In genomic region chr5:151427258-151427657, GRCh38 we compare ENCODE assay signal across 10 cellular contexts. TPM values are rescaled to one million over a fixed set of nuclear protein-coding genes. Genes with fewer than 3 reads are reported as not detected.
DNase-seq lines count a peak whose midpoint lies in the region; ATAC-seq and TF ChIP-seq lines count a peak whose summit lies in the region.
"Had no signal": no experiment of that assay in that cellular context is flagged by ENCODE, and none has a peak within 500 bp of the region (broad histone marks: within the 10 kb centered on the region; RNA-seq: fewer than 3 reads in every experiment).

No MANE protein-coding gene starts in this region.

- no peaks in the 10 kb centered on the region for H3K36me3 ChIP-seq in body of pancreas (replicated peaks in 1 of 2; ENCODE audit: insufficient read depth in 1 of 2, low read depth in 2 of 2)

- in situ Hi-C loops in GM13976 (cut with MboI; ENCODE audit: low sequenced_read_pairs, unreplicated experiment): no loop called here
- in situ Hi-C loops in KBM-7 (cut with MboI; ENCODE audit: low pct_unique_long_range_greater_than_20kb, low sequenced_read_pairs): no loop called here

- no peak for TF ChIP-seq POLR2A in body of pancreas (IDR thresholded peaks at IDR 0.05)

- 68 to 73% methylated on average over 2 of the region's 2 CpGs for WGBS in body of pancreas, 2 donors

- no peaks in the 10 kb centered on the region for H3K4me1 ChIP-seq in body of pancreas

- intact Hi-C loops in left cardiac atrium (cut with DNase I) (no loop called here), body of pancreas (cut with DNase I) (no loop called here)

- ATAC-seq in GM19395 (IDR thresholded peaks at IDR 0.05; ENCODE audit: unreplicated experiment) (peak; percentile 99), HG02981 (IDR thresholded peaks at IDR 0.05; ENCODE audit: unreplicated experiment) (peak; percentile 96), left cardiac atrium (no peak), body of pancreas (no peak)

- H3K4me3 ChIP-seq in body of pancreas: no peak overlapping the region

- TF ChIP-seq CTCF in GM13976 (IDR thresholded peaks at IDR 0.05; ENCODE audit: borderline replicate concordance, control extremely low read depth, extremely low read depth, insufficient read depth, missing control alignments): no peak
- no peak for TF ChIP-seq CTCF in body of pancreas (IDR thresholded peaks at IDR 0.05)

- no peaks in the 10 kb centered on the region for H3K9me3 ChIP-seq in body of pancreas

- no peaks in the 10 kb centered on the region for H3K27me3 ChIP-seq in body of pancreas

- DNase-seq in GM13976 (ENCODE audit: low spot score) (peak; percentile 83), RPMI8226 (peak; percentile 39), left cardiac atrium (no peak), KBM-7 (no peak), LoVo (ENCODE audit: low spot score) (no peak), body of pancreas (no peak)
- DNase-seq: Kasumi-1, nucleus accumbens had no signal

- no peak overlapping the region for H3K27ac ChIP-seq in body of pancreas

RNA-seq across cellular contexts. Expression of gene SLC36A1, which starts 20.1 kb away (rescaled TPM):
- total RNA-seq in left cardiac atrium (1 to 10 TPM; 5.9 to 8.1 TPM), body of pancreas (10 to 100 TPM in 1 of 2 donors, 1 to 10 TPM in 1; 6.5 to 12.5 TPM)

Comparison
In these comparisons a context has a peak if more than half of its experiments do, and no peak if none do; other contexts are left out.
1. DNase-seq: peak in GM13976 (single experiment) and RPMI8226 (single experiment); none in left cardiac atrium (single experiment), KBM-7 (single experiment), LoVo (single experiment) and body of pancreas (0 of 4).
2. ATAC-seq: peak in GM19395 (single experiment) and HG02981 (single experiment); none in left cardiac atrium (0 of 2) and body of pancreas (single experiment).